ENCODE assay signal across 31 cellular contexts in genomic region chr5:30103056-30104020, GRCh38.
A peak's percentile ranks its signal among the peaks of the same experiment; 100 is the strongest.
DNase-seq lines count a peak whose midpoint lies in the region; ATAC-seq, FAIRE-seq and TF ChIP-seq lines count a peak whose summit lies in the region.
"Had no signal": no experiment of that assay in that cellular context is flagged by ENCODE, and none has a peak within 500 bp of the region (broad histone marks: within the 10 kb centered on the region; RNA-seq: fewer than 3 reads in every experiment).

No MANE protein-coding gene starts in this region.

- H3K27ac Mint-ChIP-seq in chondrocyte (ENCODE audit: unreplicated experiment) = peak overlapping the region; percentile 82
- H3K27ac Mint-ChIP-seq: activated CD4-positive, alpha-beta T cell treated with anti-CD3 and anti-CD28 coated beads, Interleukin-2, amount 10 ng/mL, durations not matched to agents 7 days and 5 days; CD4-positive, CD25-positive, alpha-beta regulatory T cell; effector memory CD8-positive, alpha-beta T cell; GM23338; IgD-negative memory B cell; immature natural killer cell; memory B cell; neural progenitor cell had no signal

- peaks cover 1% of the 10 kb centered on the region for H3K36me3 Mint-ChIP-seq in chondrocyte (ENCODE audit: low read depth)
- H3K36me3 Mint-ChIP-seq: CD4-positive, CD25-positive, alpha-beta regulatory T cell; IgD-negative memory B cell; immature natural killer cell; memory B cell; neural progenitor cell had no signal

- H3K4me3 Mint-ChIP-seq in chondrocyte (ENCODE audit: unreplicated experiment) = peak overlapping the region; percentile 62
- H3K4me3 Mint-ChIP-seq: activated CD4-positive, alpha-beta T cell treated with anti-CD3 and anti-CD28 coated beads, Interleukin-2, amount 10 ng/mL, durations not matched to agents 7 days and 5 days; CD4-positive, CD25-positive, alpha-beta regulatory T cell; effector memory CD8-positive, alpha-beta T cell; GM23338; IgD-negative memory B cell; immature natural killer cell; memory B cell; neural progenitor cell had no signal

- H3K9me3 Mint-ChIP-seq in chondrocyte (ENCODE audit: low read depth) = no peaks in the 10 kb centered on the region
- H3K9me3 Mint-ChIP-seq: GM23338, neural progenitor cell had no signal

- peak; percentile 59 for FAIRE-seq in RCC 7860 (lab: Jason Lieb, UNC)

- H3K27me3 Mint-ChIP-seq in chondrocyte (ENCODE audit: low read depth) = no peaks in the 10 kb centered on the region
- H3K27me3 Mint-ChIP-seq: activated CD4-positive, alpha-beta T cell treated with anti-CD3 and anti-CD28 coated beads, Interleukin-2, amount 10 ng/mL, durations not matched to agents 7 days and 5 days; CD4-positive, CD25-positive, alpha-beta regulatory T cell; effector memory CD8-positive, alpha-beta T cell; IgD-negative memory B cell; memory B cell had no signal

- DNase-seq in HS-27A (ENCODE audit: low read depth) (peak; percentile 36), RCC 7860 (ENCODE audit: low spot score) (no peak), chondrocyte (ENCODE audit: low spot score) (no peak), skeletal muscle cell (ENCODE audit: low read depth) (peak; percentile 47)
- no peak for DNase-seq in activated T-cell treated with anti-CD3 and anti-CD28 coated beads, Interleukin-2, amount 50 U/mL, for 1 hour
- DNase-seq: activated CD4-positive, alpha-beta T cell treated with anti-CD3 and anti-CD28 coated beads, Interleukin-2, amount 10 ng/mL, durations not matched to agents 7 days and 5 days; activated naive CD4-positive, alpha-beta T cell treated with Interleukin-2 at 50 U/mL for 16 hours; activated T-cell treated with anti-CD3 and anti-CD28 coated beads, Interleukin-2, amount 50 U/mL, for 48 hours; CD4-positive, CD25-positive, alpha-beta regulatory T cell; cortex of kidney; effector memory CD8-positive, alpha-beta T cell; gastrocnemius medialis; hippocampal formation; immature natural killer cell; MM.1S; NCI-H1417; NCI-H2081; NCI-H774; spleen; T1000; trophoblast cell had no signal

- no peak for ATAC-seq in GM18517 (IDR thresholded peaks at IDR 0.05; ENCODE audit: unreplicated experiment)
- ATAC-seq in HG03521 (IDR thresholded peaks at IDR 0.05; ENCODE audit: unreplicated experiment) = no peak
- ATAC-seq: effector memory CD8-positive, alpha-beta T cell; gastrocnemius medialis; GM23338; left lobe of liver; Right ventricle myocardium inferior had no signal

- TF ChIP-seq CTCF in chondrocyte (IDR thresholded peaks at IDR 0.05) = peak; percentile 65

- H3K4me1 Mint-ChIP-seq in chondrocyte (ENCODE audit: low read depth) = peaks cover 65% of the 10 kb centered on the region
- H3K4me1 Mint-ChIP-seq: activated CD4-positive, alpha-beta T cell treated with anti-CD3 and anti-CD28 coated beads, Interleukin-2, amount 10 ng/mL, durations not matched to agents 7 days and 5 days; CD4-positive, CD25-positive, alpha-beta regulatory T cell; IgD-negative memory B cell; immature natural killer cell; memory B cell had no signal

- H3K4me3 ChIP-seq in skeletal muscle cell (ENCODE audit: low read depth, low read length) = no peak overlapping the region
- H3K4me3 ChIP-seq: cardiac muscle cell, gastrocnemius medialis, GM23338, neural progenitor cell, right atrium auricular region, spleen had no signal

Comparison
In these comparisons a context has a peak if more than half of its experiments do, and no peak if none do; other contexts are left out.
1. DNase-seq: peak in HS-27A (single experiment) and skeletal muscle cell (single experiment); none in RCC 7860 (single experiment), chondrocyte (single experiment) and activated T-cell treated with anti-CD3 and anti-CD28 coated beads, Interleukin-2, amount 50 U/mL, for 1 hour (single experiment).